Comparison of ENCODE assay signal across 1 cellular context in genomic region chrX:50168305-50168704, GRCh38.
TF ChIP-seq lines count a peak whose summit lies in the region.

No MANE protein-coding gene starts in this region.

TF ChIP-seq in HepG2, 621 proteins besides CTCF, POLR2A, EP300 and RAD21:
- TF ChIP-seq ZHX1 (CRISPR knock-in tag; IDR thresholded peaks at IDR 0.05; ENCODE audit: low read depth) (no peak), SALL1 (CRISPR knock-in tag; IDR thresholded peaks at IDR 0.05) (no peak), SNAPC2 (CRISPR knock-in tag; IDR thresholded peaks at IDR 0.05) (no peak), NFE2L2 (IDR thresholded peaks at IDR 0.05; ENCODE audit: low read length) (peak; percentile 43; the same call in 1 of the 2 replicates), ZEB1 (IDR thresholded peaks at IDR 0.05; ENCODE audit: insufficient replicate concordance, low read depth) (no peak), MAFK (conservative IDR thresholded peaks at IDR 0.05 in 1 of 2, IDR thresholded peaks at IDR 0.05 in 1 of 2; ENCODE audit: low read length in 2 of 2) (peak in 1 of 2 experiments; percentile 21; a peak in 1 of 4 replicates), ZBED4 (CRISPR knock-in tag; IDR thresholded peaks at IDR 0.05; ENCODE audit: borderline replicate concordance) (no peak), HNF4A (CRISPR knock-in tag; IDR thresholded peaks at IDR 0.05) (no peak), PRDM4 (CRISPR knock-in tag; IDR thresholded peaks at IDR 0.05; ENCODE audit: borderline replicate concordance) (no peak), GMEB1 (CRISPR knock-in tag; IDR thresholded peaks at IDR 0.05; ENCODE audit: borderline replicate concordance) (no peak), DMAP1 (CRISPR knock-in tag; IDR thresholded peaks at IDR 0.05) (no peak), ZNF724P (CRISPR knock-in tag; IDR thresholded peaks at IDR 0.05; ENCODE audit: borderline replicate concordance) (no peak)
- TF ChIP-seq, protein P1, sequence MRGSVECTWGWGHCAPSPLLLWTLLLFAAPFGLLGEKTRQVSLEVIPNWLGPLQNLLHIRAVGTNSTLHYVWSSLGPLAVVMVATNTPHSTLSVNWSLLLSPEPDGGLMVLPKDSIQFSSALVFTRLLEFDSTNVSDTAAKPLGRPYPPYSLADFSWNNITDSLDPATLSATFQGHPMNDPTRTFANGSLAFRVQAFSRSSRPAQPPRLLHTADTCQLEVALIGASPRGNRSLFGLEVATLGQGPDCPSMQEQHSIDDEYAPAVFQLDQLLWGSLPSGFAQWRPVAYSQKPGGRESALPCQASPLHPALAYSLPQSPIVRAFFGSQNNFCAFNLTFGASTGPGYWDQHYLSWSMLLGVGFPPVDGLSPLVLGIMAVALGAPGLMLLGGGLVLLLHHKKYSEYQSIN (CRISPR knock-in tag; IDR thresholded peaks at IDR 0.05; ENCODE audit: borderline replicate concordance) = no peak
